7 cellular contexts compared by ENCODE assay signal in genomic region chrX:150312931-150313330, GRCh38.
"Had no signal": no experiment of that assay in that cellular context is flagged by ENCODE, and none has a peak within 500 bp of the region (broad histone marks: within the 10 kb centered on the region; RNA-seq: fewer than 3 reads in every experiment).

No MANE protein-coding gene starts in this region.

- H3K9me3 Mint-ChIP-seq: HFFc6 had no signal

- H3K36me3 ChIP-seq: HAP-1 had no signal

- H3K4me3 Mint-ChIP-seq: HFFc6 had no signal

- H3K27ac Mint-ChIP-seq: HFFc6 had no signal

- H3K4me1 ChIP-seq: HAP-1 had no signal

- H3K4me3 ChIP-seq: GM23248, HAP-1 had no signal

- H3K9ac ChIP-seq: GM23248 had no signal

- H3K9me3 ChIP-seq: HAP-1 had no signal

- H3K27ac ChIP-seq: GM23248, HL-60 had no signal

- DNase-seq: GM23248, GOT3, H7, HFFc6, IMR-90 had no signal
